In the genomic region with DNA sequence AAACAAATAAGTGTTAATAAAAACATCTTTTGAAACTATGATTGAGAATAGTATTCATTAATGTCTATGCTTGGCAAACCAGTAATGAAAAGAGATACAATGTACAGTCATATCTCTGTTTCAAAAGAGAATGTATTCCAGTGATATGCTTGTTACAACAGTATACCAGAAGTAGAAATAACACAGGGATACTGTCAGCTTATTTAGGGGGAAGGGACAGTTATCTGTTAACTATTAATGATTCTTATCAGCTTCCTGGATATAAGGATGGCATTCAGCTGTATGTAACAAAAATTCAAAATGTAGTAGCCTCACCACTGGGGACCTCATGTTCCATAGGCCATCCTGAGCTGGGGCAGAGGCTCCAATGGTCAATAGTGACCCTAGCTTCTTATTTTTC, we compare ENCODE assay signal across 20 cellular contexts.
"Had no signal": no experiment of that assay in that cellular context is flagged by ENCODE, and none has a peak within 500 bp of the region (broad histone marks: within the 10 kb centered on the region; RNA-seq: fewer than 3 reads in every experiment).

No MANE protein-coding gene starts in this region.

- H3K4me1 ChIP-seq: SJSA1 had no signal

- DNase-seq: IMR-90, Karpas-422, KG1, MM.1S, NCI-H1092 treated with DMSO at 0.1 percent for 48 hours, NCI-H1436, NCI-H187, NCI-H2029, NCI-H2081 treated with DMSO at 0.1 percent for 48 hours, NCI-H2171, NCI-H446, NCI-H510A, NCI-H524 treated with DMSO at 0.1 percent for 48 hours, NCI-H69, NCI-H774, Right ventricle myocardium superior, RPMI8226, SIG-M5 had no signal

- H3K27ac ChIP-seq: SJSA1 had no signal

- H3K4me3 ChIP-seq: SJSA1, SK-N-MC had no signal

- H3K36me3 ChIP-seq: SJSA1 had no signal

- H3K9me3 ChIP-seq: SJSA1 had no signal

- H3K27me3 ChIP-seq: SJSA1 had no signal
